8 cellular contexts compared by ENCODE assay signal in the genomic region with DNA sequence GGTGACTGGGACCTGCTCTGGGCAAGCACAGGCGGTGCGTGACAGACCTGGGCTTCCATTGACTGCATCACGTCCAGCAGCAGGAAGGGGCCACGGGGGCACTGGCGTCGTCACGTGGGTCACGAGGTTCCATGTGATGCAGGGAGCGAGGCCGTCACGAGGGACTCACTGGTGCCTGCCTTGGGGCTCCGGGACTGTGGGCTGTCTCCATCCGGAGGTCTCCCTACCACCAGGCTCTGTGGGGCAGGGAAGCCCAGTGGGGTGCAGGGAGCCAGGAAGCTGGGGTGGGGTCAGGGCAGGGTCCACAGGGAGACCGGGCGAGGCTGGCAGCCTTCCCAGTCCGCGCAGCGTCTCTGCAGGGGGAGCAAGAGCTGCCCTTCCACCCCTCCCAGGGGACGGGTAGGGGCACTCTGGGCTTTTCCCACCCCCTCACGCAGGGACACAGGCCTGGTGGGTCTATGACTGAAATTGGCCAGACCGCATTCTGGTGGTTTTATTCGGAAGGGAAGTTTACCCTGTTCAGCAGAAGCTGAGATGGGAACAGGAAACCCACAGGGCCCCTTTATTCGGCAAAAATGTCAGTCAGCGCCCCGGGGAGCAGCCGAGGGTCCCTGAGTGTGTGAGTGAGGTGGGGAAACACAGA. TPM values are rescaled to one million over a fixed set of nuclear protein-coding genes. Genes with fewer than 3 reads are reported as not detected.
DNase-seq lines count a peak whose midpoint lies in the region; ATAC-seq, FAIRE-seq and TF ChIP-seq lines count a peak whose summit lies in the region.

No MANE protein-coding gene starts in this region.

- no peaks in the 10 kb centered on the region for H3K36me3 Mint-ChIP-seq in nephron (ENCODE audit: low read depth)
- H3K36me3 Mint-ChIP-seq in nephron progenitor cell (ENCODE audit: low read depth) = no peaks in the 10 kb centered on the region

- H3K9me3 Mint-ChIP-seq in nephron = no peaks in the 10 kb centered on the region
- H3K9me3 Mint-ChIP-seq in nephron progenitor cell = no peaks in the 10 kb centered on the region

- no TSS peak for BruUV-seq in endothelial cell of umbilical vein (replicated peaks; lab: Mats Ljungman, UMichigan)

- H3K4me1 Mint-ChIP-seq in nephron = peaks cover 7% of the 10 kb centered on the region
- H3K4me1 Mint-ChIP-seq in nephron progenitor cell = peaks cover 29% of the 10 kb centered on the region

- peak; percentile 36 for ATAC-seq in GM19438 (IDR thresholded peaks at IDR 0.05; ENCODE audit: low read depth, unreplicated experiment)

- H3K9me1 ChIP-seq in endothelial cell of umbilical vein (replicated peaks; ENCODE audit: control insufficient read depth, extremely low read depth, insufficient read depth, low read length) = no peaks in the 10 kb centered on the region

- intact Hi-C loops in endothelial cell of umbilical vein (cut with micrococcal nuclease) = loop anchor here (1.0 kb wide), 3 partner anchors 23 to 88 kb away; no protein-coding TSS in a partner anchor

- 2 to 4% methylated on average over 13 to 26 of the region's 26 CpGs for WGBS in tibial nerve, 2 donors

- dilution Hi-C loops in endothelial cell of umbilical vein (cut with MboI; ENCODE audit: extremely low pct_ligation_motif_present, low sequenced_read_pairs) = no loop called here

- CTCF ChIA-PET in endothelial cell of umbilical vein (lab: Charles Lee) = interaction anchor here (0.9 to 2.9 kb wide), 7 partner anchors 8 to 361 kb away, joined by 3 to 23 read pairs (median 5); a partner anchor contains a TSS

- H3K9ac ChIP-seq in endothelial cell of umbilical vein (replicated peaks; ENCODE audit: extremely low read depth, insufficient read depth, low read length) = peak overlapping the region; percentile 37

- TF ChIP-seq EP300 in tibial nerve (IDR thresholded peaks at IDR 0.05) = peak; percentile 60 to 97

- H3K4me3 ChIP-seq in endothelial cell of umbilical vein (replicated peaks in 1 of 3; ENCODE audit: insufficient read depth in 1 of 3, low read depth in 1 of 3, low read length in 3 of 3) (peak overlapping the region in 2 of 3 experiments; percentile 28 to 38), tibial nerve (peak overlapping the region; percentile 50 to 79 (median 66))

- H3K4me3 Mint-ChIP-seq in nephron (peak overlapping the region in 2 of 3 experiments; percentile 75 to 80), nephron progenitor cell (no peak overlapping the region)

- H3K9me3 ChIP-seq in endothelial cell of umbilical vein (replicated peaks; ENCODE audit: control insufficient read depth, insufficient read depth, low read length) = no peaks in the 10 kb centered on the region
- H3K9me3 ChIP-seq in tibial nerve = no peaks in the 10 kb centered on the region

- peaks cover 23% of the 10 kb centered on the region for H3K4me1 ChIP-seq in endothelial cell of umbilical vein (ENCODE audit: control insufficient read depth, extremely low read depth, insufficient read depth, low read length)
- H3K4me1 ChIP-seq in tibial nerve = peaks cover 0 to 44% (median 25%) of the 10 kb centered on the region in 4 donors

- H4K20me1 ChIP-seq in endothelial cell of umbilical vein (replicated peaks; ENCODE audit: control insufficient read depth, extremely low read depth, insufficient read depth, low read length) = no peaks in the 10 kb centered on the region

- H3K27me3 ChIP-seq in endothelial cell of umbilical vein (ENCODE audit: control insufficient read depth in 2 of 2, insufficient read depth in 2 of 2, low read length in 2 of 2) (no peaks in the 10 kb centered on the region), tibial nerve (no peaks in the 10 kb centered on the region)

- FAIRE-seq in endothelial cell of umbilical vein (lab: Jason Lieb, UNC) = peak; percentile 33

- peaks cover 0 to 3% of the 10 kb centered on the region in 2 experiments for H3K36me3 ChIP-seq in endothelial cell of umbilical vein (ENCODE audit: control insufficient read depth in 2 of 2, extremely low read depth in 1 of 2, insufficient read depth in 2 of 2, low read length in 2 of 2)
- peaks cover 0 to 32% (median 3%) of the 10 kb centered on the region in 3 donors for H3K36me3 ChIP-seq in tibial nerve

- H3K27ac Mint-ChIP-seq in nephron (peak overlapping the region; percentile 79 to 93 (median 88)), nephron progenitor cell (no peak overlapping the region)

- no peaks in the 10 kb centered on the region for H3K79me2 ChIP-seq in endothelial cell of umbilical vein (ENCODE audit: control insufficient read depth, insufficient read depth, low read length)

- H2AFZ ChIP-seq in endothelial cell of umbilical vein (ENCODE audit: low read depth, low read length) = peak overlapping the region; percentile 81

- TF ChIP-seq POLR2A in endothelial cell of umbilical vein (IDR thresholded peaks at IDR 0.05; ENCODE audit: low read depth, low read length) (no peak), tibial nerve (IDR thresholded peaks at IDR 0.05) (peak; percentile 74 to 80)

- no peak for TF ChIP-seq CTCF in C4-2B (conservative IDR thresholded peaks at IDR 0.05)
- no peak for TF ChIP-seq CTCF in endothelial cell of umbilical vein (IDR thresholded peaks at IDR 0.05; ENCODE audit: extremely low read depth in 1 of 2, insufficient read depth in 1 of 2, low read depth in 1 of 2, low read length in 2 of 2)
- TF ChIP-seq CTCF in nephron (IDR thresholded peaks at IDR 0.05; ENCODE audit: unreplicated experiment in 3 of 3) = no peak
- peak in 2 of 5 experiments; percentile 7 to 19 for TF ChIP-seq CTCF in tibial nerve (IDR thresholded peaks at IDR 0.05)
- no peak for TF ChIP-seq CTCF in nephron progenitor cell (IDR thresholded peaks at IDR 0.05)

- peak; percentile 30 for DNase-seq in M059J (ENCODE audit: low read depth)
- peak; percentile 83 to 89 for DNase-seq in activated CD4-positive, alpha-beta T cell treated with anti-CD3 and anti-CD28 coated beads, Interleukin-2, amount 50 U/mL, for 48 hours
- DNase-seq in endothelial cell of umbilical vein (ENCODE audit: low read depth, low spot score) = peak; percentile 42
- peak; percentile 86 to 89 for DNase-seq in tibial nerve (ENCODE audit: low spot score in 2 of 2)
- no peak for DNase-seq in nephron progenitor cell

- POLR2A ChIA-PET in endothelial cell of umbilical vein (lab: Charles Lee) = interaction anchor here (0.7 to 1.2 kb wide), 2 partner anchors 30 to 422 kb away, joined by 3 read pairs; no protein-coding TSS in a partner anchor

- H3K4me2 ChIP-seq in endothelial cell of umbilical vein (ENCODE audit: insufficient read depth, low read length) = peak overlapping the region; percentile 60

- H3K27me3 Mint-ChIP-seq in nephron (ENCODE audit: low read depth) = peaks cover 11% of the 10 kb centered on the region
- H3K27me3 Mint-ChIP-seq in nephron progenitor cell (ENCODE audit: low read depth, poor library complexity) = peaks cover 10% of the 10 kb centered on the region

- H3K27ac ChIP-seq in C4-2B (peak overlapping the region; percentile 53), endothelial cell of umbilical vein (ENCODE audit: insufficient read depth, low read depth, low read length) (peak overlapping the region; percentile 53), tibial nerve (peak overlapping the region; percentile 85 to 99 (median 94))

RNA-seq across cellular contexts. Expression of a gene that starts 0.4 kb away (rescaled TPM):
- 4.6 and 13.9 TPM in 2 replicates for total RNA-seq in M059J (2014; rRNA removed; shearing (Covaris generic))
- total RNA-seq in endothelial cell of umbilical vein = 36.4 and 40.9 TPM in 2 replicates
- 49.4 and 62.5 TPM in 2 replicates for polyA plus RNA-seq in endothelial cell of umbilical vein
- 20.4 and 32.8 TPM in 2 replicates for polyA plus RNA-seq in endothelial cell of umbilical vein (2011; cell fraction: cytosol; rRNA removed)
- polyA plus RNA-seq in endothelial cell of umbilical vein (2011; cell fraction: nucleus; rRNA removed) = 175 and 223 TPM in 2 replicates
- 21.7 and 22.2 TPM in 2 replicates for polyA plus RNA-seq in endothelial cell of umbilical vein (2012)
- polyA minus RNA-seq in endothelial cell of umbilical vein = 15.9 and 22.0 TPM in 2 replicates
- not detected for polyA minus RNA-seq in endothelial cell of umbilical vein (2011; cell fraction: cytosol; rRNA and poly(A)+ RNA removed)
- 24.5 and 44.3 TPM in 2 replicates for polyA minus RNA-seq in endothelial cell of umbilical vein (2011; cell fraction: nucleus; rRNA and poly(A)+ RNA removed)
- 100 to 1,000 TPM in 1 of 4 donors, 10 to 100 TPM in 3; 64.9 to 105 (median 91.1) TPM for total RNA-seq in tibial nerve

RNA-seq across cellular contexts. Expression of a gene that starts 25.7 kb away (rescaled TPM):
- total RNA-seq in M059J (2014; rRNA removed; shearing (Covaris generic)) = 1.6 TPM in 1 of 2 replicates, not detected in the other
- total RNA-seq in endothelial cell of umbilical vein = not detected in 2 replicates
- polyA plus RNA-seq in endothelial cell of umbilical vein = 0.07 TPM in 1 of 2 replicates, not detected in the other
- polyA plus RNA-seq in endothelial cell of umbilical vein (2011; cell fraction: cytosol; rRNA removed) = 0.04 TPM in 1 of 2 replicates, not detected in the other
- polyA plus RNA-seq in endothelial cell of umbilical vein (2011; cell fraction: nucleus; rRNA removed) = 0.16 and 0.21 TPM in 2 replicates
- polyA plus RNA-seq in endothelial cell of umbilical vein (2012) = not detected in 2 replicates
- not detected in 2 replicates for polyA minus RNA-seq in endothelial cell of umbilical vein
- polyA minus RNA-seq in endothelial cell of umbilical vein (2011; cell fraction: cytosol; rRNA and poly(A)+ RNA removed) = not detected
- polyA minus RNA-seq in endothelial cell of umbilical vein (2011; cell fraction: nucleus; rRNA and poly(A)+ RNA removed) = not detected in 2 replicates
- under 1 TPM in 1 of 4 donors, not detected in 3; 0.87 TPM for total RNA-seq in tibial nerve

RNA-seq across cellular contexts. Expression of a gene that starts 29.4 kb away (rescaled TPM):
- 9.0 and 18.0 TPM in 2 replicates for total RNA-seq in M059J (2014; rRNA removed; shearing (Covaris generic))
- total RNA-seq in endothelial cell of umbilical vein (34.0 and 34.7 TPM in 2 replicates), tibial nerve (10 to 100 TPM; 14.2 to 50.0 (median 38.1) TPM)
- polyA plus RNA-seq in endothelial cell of umbilical vein = 19.8 and 22.1 TPM in 2 replicates
- polyA plus RNA-seq in endothelial cell of umbilical vein (2011; cell fraction: cytosol; rRNA removed) = 10.8 and 14.2 TPM in 2 replicates
- polyA plus RNA-seq in endothelial cell of umbilical vein (2011; cell fraction: nucleus; rRNA removed) = 98.6 and 107 TPM in 2 replicates
- 12.5 and 15.3 TPM in 2 replicates for polyA plus RNA-seq in endothelial cell of umbilical vein (2012)
- polyA minus RNA-seq in endothelial cell of umbilical vein = 25.1 and 27.6 TPM in 2 replicates
- 21.4 TPM for polyA minus RNA-seq in endothelial cell of umbilical vein (2011; cell fraction: cytosol; rRNA and poly(A)+ RNA removed)
- 46.9 and 75.5 TPM in 2 replicates for polyA minus RNA-seq in endothelial cell of umbilical vein (2011; cell fraction: nucleus; rRNA and poly(A)+ RNA removed)

RNA-seq across cellular contexts. Expression of a gene that starts 30.8 kb away (rescaled TPM):
- 12.9 and 17.2 TPM in 2 replicates for total RNA-seq in M059J (2014; rRNA removed; shearing (Covaris generic))
- 55.8 and 56.8 TPM in 2 replicates for total RNA-seq in endothelial cell of umbilical vein
- 29.6 and 39.3 TPM in 2 replicates for polyA plus RNA-seq in endothelial cell of umbilical vein
- polyA plus RNA-seq in endothelial cell of umbilical vein (2011; cell fraction: cytosol; rRNA removed) = 28.5 and 33.2 TPM in 2 replicates
- 32.5 and 39.1 TPM in 2 replicates for polyA plus RNA-seq in endothelial cell of umbilical vein (2011; cell fraction: nucleus; rRNA removed)
- polyA plus RNA-seq in endothelial cell of umbilical vein (2012) = 40.0 and 43.3 TPM in 2 replicates
- 15.0 and 18.6 TPM in 2 replicates for polyA minus RNA-seq in endothelial cell of umbilical vein
- 5.0 TPM for polyA minus RNA-seq in endothelial cell of umbilical vein (2011; cell fraction: cytosol; rRNA and poly(A)+ RNA removed)
- 6.7 and 8.4 TPM in 2 replicates for polyA minus RNA-seq in endothelial cell of umbilical vein (2011; cell fraction: nucleus; rRNA and poly(A)+ RNA removed)
- total RNA-seq in tibial nerve = 10 to 100 TPM; 14.4 to 18.0 (median 16.9) TPM
